9 cellular contexts compared by ENCODE assay signal in the genomic region with DNA sequence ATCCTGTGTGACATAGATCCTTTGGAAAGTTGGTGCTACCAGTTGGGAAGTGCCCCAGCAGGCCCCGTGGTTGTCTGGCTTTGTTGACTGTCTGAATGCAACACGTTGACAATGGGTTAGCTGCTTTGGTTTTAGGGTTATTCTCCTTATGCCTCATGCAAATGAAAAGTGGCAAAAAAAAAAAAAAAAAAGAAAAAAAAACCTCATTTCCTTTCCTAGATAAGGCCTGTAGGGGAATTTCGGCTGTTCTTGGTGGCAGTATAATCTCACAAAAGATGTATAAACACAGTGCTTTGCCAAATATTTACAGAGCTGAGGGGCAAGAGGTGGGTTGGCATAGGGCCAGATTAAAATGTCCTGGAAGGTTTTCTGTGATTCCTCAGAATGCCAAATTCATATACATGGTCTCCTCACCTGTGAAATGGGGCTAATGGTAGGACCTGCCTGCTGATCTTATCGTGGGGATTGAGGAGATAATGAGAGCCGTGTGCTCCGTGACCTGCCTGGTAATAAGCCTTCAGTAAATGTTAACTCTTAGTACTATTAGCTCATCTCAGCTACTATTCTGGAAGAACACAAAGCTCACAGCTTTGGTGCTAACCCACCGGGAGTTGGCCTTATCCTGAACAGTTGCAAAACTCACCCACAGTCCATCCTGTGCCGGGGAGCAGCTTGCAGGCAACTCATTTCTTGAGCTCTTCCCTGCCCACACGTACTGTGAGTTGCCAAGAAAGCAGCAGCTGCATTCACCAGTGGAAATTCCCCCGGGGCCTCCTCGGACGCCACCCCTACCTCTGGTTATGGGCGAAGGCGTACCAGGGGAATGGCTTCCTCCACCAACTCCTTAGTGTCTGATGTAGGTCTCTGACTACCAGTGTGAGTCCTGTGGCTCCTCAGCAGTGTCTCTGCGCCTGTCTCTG.
A peak's percentile ranks its signal among the peaks of the same experiment; 100 is the strongest.
DNase-seq lines count a peak whose midpoint lies in the region; ATAC-seq and TF ChIP-seq lines count a peak whose summit lies in the region.
"Had no signal": no experiment of that assay in that cellular context is flagged by ENCODE, and none has a peak within 500 bp of the region (broad histone marks: within the 10 kb centered on the region; RNA-seq: fewer than 3 reads in every experiment).

No MANE protein-coding gene starts in this region.

- no peak overlapping the region for H3K4me3 Mint-ChIP-seq in CD8-positive, alpha-beta T cell
- peak overlapping the region in 1 of 10 donors; percentile 66 for H3K4me3 Mint-ChIP-seq in naive thymus-derived CD4-positive, alpha-beta T cell

- POLR2A ChIA-PET in CD8-positive, alpha-beta T cell (lab: Charles Lee): no interaction called here
- POLR2A ChIA-PET in naive thymus-derived CD4-positive, alpha-beta T cell (lab: Charles Lee): no interaction called here

- no peaks in the 10 kb centered on the region for H3K27me3 Mint-ChIP-seq in CD8-positive, alpha-beta T cell (ENCODE audit: low read depth)
- no peaks in the 10 kb centered on the region for H3K27me3 Mint-ChIP-seq in naive thymus-derived CD4-positive, alpha-beta T cell

- peaks cover 50% of the 10 kb centered on the region for H3K36me3 Mint-ChIP-seq in CD8-positive, alpha-beta T cell
- H3K36me3 Mint-ChIP-seq in naive thymus-derived CD4-positive, alpha-beta T cell: peaks cover 9 to 45% (median 24%) of the 10 kb centered on the region in 5 donors

- peak overlapping the region; percentile 15 for H3K27ac Mint-ChIP-seq in CD8-positive, alpha-beta T cell
- peak overlapping the region in 1 of 9 donors; percentile 89 for H3K27ac Mint-ChIP-seq in naive thymus-derived CD4-positive, alpha-beta T cell

- CTCF ChIA-PET in CD8-positive, alpha-beta T cell (lab: Charles Lee): no interaction called here
- CTCF ChIA-PET in naive thymus-derived CD4-positive, alpha-beta T cell (lab: Charles Lee): no interaction called here

- no peaks in the 10 kb centered on the region for H3K36me3 ChIP-seq in CD8-positive, alpha-beta T cell (ENCODE audit: insufficient read depth, low read length)
- no peaks in the 10 kb centered on the region for H3K36me3 ChIP-seq in naive thymus-derived CD4-positive, alpha-beta T cell (ENCODE audit: control insufficient read depth in 2 of 3, insufficient read depth in 3 of 3, low read length in 3 of 3)

- H3K4me1 ChIP-seq in CD8-positive, alpha-beta T cell (ENCODE audit: insufficient read depth, low read length): no peaks in the 10 kb centered on the region
- H3K4me1 ChIP-seq in naive thymus-derived CD4-positive, alpha-beta T cell (ENCODE audit: control insufficient read depth in 2 of 2, insufficient read depth in 2 of 2, low read length in 2 of 2): peaks cover 3 to 22% of the 10 kb centered on the region in 2 donors

- H3K27ac ChIP-seq in CD8-positive, alpha-beta T cell (ENCODE audit: low read depth, low read length): no peak overlapping the region
- no peak overlapping the region for H3K27ac ChIP-seq in naive thymus-derived CD4-positive, alpha-beta T cell (ENCODE audit: low read depth, low read length)
- H3K27ac ChIP-seq in caudate nucleus (ENCODE audit: low read depth, low read length): no peak overlapping the region
- H3K27ac ChIP-seq: HL-60 had no signal

- intact Hi-C loops in CD8-positive, alpha-beta T cell (cut with DNase I, micrococcal nuclease): no loop called here
- intact Hi-C loops in naive thymus-derived CD4-positive, alpha-beta T cell (cut with micrococcal nuclease): loop anchor here in 1 of 2 donors (1.0 to 10.0 kb wide), 7 partner anchors 39 to 1009 kb away; no protein-coding TSS in a partner anchor

- no peaks in the 10 kb centered on the region for H3K9me3 ChIP-seq in CD8-positive, alpha-beta T cell (ENCODE audit: low read length)
- H3K9me3 ChIP-seq in naive thymus-derived CD4-positive, alpha-beta T cell (ENCODE audit: control insufficient read depth in 2 of 3, low read length in 3 of 3): no peaks in the 10 kb centered on the region

- no peaks in the 10 kb centered on the region for H3K27me3 ChIP-seq in CD8-positive, alpha-beta T cell (ENCODE audit: insufficient read depth, low read length)
- H3K27me3 ChIP-seq in naive thymus-derived CD4-positive, alpha-beta T cell (ENCODE audit: control insufficient read depth in 2 of 2, insufficient read depth in 2 of 2, low read length in 2 of 2): no peaks in the 10 kb centered on the region

- peak in 1 of 7 experiments; percentile 11 for DNase-seq in CD8-positive, alpha-beta T cell
- DNase-seq in activated CD8-positive, alpha-beta memory T cell treated with anti-CD3 and anti-CD28 coated beads, Interleukin-2, amount 50 U/mL, for 24 hours (ENCODE audit: extremely low read depth): peak; percentile 23
- peak in 1 of 9 donors; percentile 80 for DNase-seq in naive thymus-derived CD4-positive, alpha-beta T cell
- DNase-seq in AML-193 (lab: John Stamatoyannopoulos, UW): no peak
- DNase-seq in mucosa of gallbladder (ENCODE audit: low spot score): no peak
- no peak for DNase-seq in caudate nucleus (lab: John Stamatoyannopoulos, UW)

- H3K4me1 Mint-ChIP-seq in CD8-positive, alpha-beta T cell (ENCODE audit: low read depth): peaks cover 14% of the 10 kb centered on the region
- peaks cover 6 to 65% (median 16%) of the 10 kb centered on the region in 7 donors for H3K4me1 Mint-ChIP-seq in naive thymus-derived CD4-positive, alpha-beta T cell

- no peak overlapping the region for H3K4me3 ChIP-seq in CD8-positive, alpha-beta T cell (ENCODE audit: low read depth, low read length)
- H3K4me3 ChIP-seq in naive thymus-derived CD4-positive, alpha-beta T cell (ENCODE audit: low read length): no peak overlapping the region

- ATAC-seq in CD8-positive, alpha-beta T cell: no peak
- ATAC-seq in GM19395 (IDR thresholded peaks at IDR 0.05; ENCODE audit: unreplicated experiment) (peak; percentile 62), HG03442 (IDR thresholded peaks at IDR 0.05; ENCODE audit: unreplicated experiment) (peak; percentile 64)
- peak; percentile 61 for ATAC-seq in naive thymus-derived CD4-positive, alpha-beta T cell

- no peak for TF ChIP-seq CTCF in CD8-positive, alpha-beta T cell (IDR thresholded peaks at IDR 0.05)

- no peaks in the 10 kb centered on the region for H3K9me3 Mint-ChIP-seq in CD8-positive, alpha-beta T cell
- peaks cover 0 to 9% (median 0%) of the 10 kb centered on the region in 11 donors for H3K9me3 Mint-ChIP-seq in naive thymus-derived CD4-positive, alpha-beta T cell
